23 cellular contexts compared by ENCODE assay signal in the genomic region with DNA sequence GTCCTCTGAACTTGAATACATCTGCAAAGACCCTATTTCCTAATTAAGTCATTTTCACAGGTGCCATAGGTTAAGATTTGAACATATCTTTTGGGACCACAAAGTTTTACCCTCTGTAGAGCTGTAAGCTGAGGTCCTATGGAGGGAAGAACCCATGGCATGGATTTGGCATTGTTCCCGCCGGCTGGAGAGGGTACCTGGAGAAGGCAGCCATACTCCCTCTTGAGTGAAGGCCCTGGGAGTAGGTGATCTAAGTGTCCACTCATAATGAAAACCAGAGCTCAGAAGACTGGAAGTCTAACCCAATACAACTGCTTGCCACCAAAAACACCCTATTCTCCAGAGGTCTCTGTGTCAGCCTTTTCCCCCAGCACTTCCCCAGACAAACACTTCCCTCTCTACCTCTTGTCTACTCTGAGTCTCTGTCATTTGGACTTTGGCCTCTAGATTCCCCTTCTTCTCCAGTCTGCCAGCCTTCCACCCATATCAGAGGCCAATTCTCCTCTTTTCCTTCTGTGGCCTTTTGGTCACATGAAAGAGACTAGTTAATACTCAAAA.
"Had no signal": no experiment of that assay in that cellular context is flagged by ENCODE, and none has a peak within 500 bp of the region (broad histone marks: within the 10 kb centered on the region; RNA-seq: fewer than 3 reads in every experiment).

No MANE protein-coding gene starts in this region.

- FAIRE-seq: frontal cortex, pancreas had no signal

- H3K27ac Mint-ChIP-seq: naive B cell; nephron; stimulated activated memory B cell treated with anti-CD40 and anti-IgM and Interleukin-4, amounts not matched to agents 10 μg/mL and 1 μg/mL and 100 μg/mL, for 72 hours; stimulated activated naive CD8-positive, alpha-beta T cell treated with anti-CD3 and anti-CD28 coated beads, Interleukin-15, Interleukin-2, amounts not matched to agents 100 ng/mL and 50 ng/mL, for 24 hours had no signal

- H3K36me3 Mint-ChIP-seq: naive B cell; stimulated activated memory B cell treated with anti-CD40 and anti-IgM and Interleukin-4, amounts not matched to agents 10 μg/mL and 1 μg/mL and 100 μg/mL, for 72 hours had no signal

- H3K4me3 ChIP-seq: coronary artery, dorsolateral prefrontal cortex, heart left ventricle, lung, pancreas, prostate gland, spleen, tibial artery had no signal

- ATAC-seq: left colon; left ventricle myocardium superior; sciatic nerve; stimulated activated memory B cell treated with anti-CD40 and anti-IgM and Interleukin-4, amounts not matched to agents 10 μg/mL and 1 μg/mL and 100 μg/mL, for 72 hours had no signal

- H3K9me3 Mint-ChIP-seq: nephron; stimulated activated memory B cell treated with anti-CD40 and anti-IgM and Interleukin-4, amounts not matched to agents 10 μg/mL and 1 μg/mL and 100 μg/mL, for 72 hours; stimulated activated naive CD8-positive, alpha-beta T cell treated with anti-CD3 and anti-CD28 coated beads, Interleukin-15, Interleukin-2, amounts not matched to agents 100 ng/mL and 50 ng/mL, for 24 hours had no signal

- H3K27me3 ChIP-seq: pancreas, spleen, tibial artery had no signal

- H3K4me1 Mint-ChIP-seq: naive B cell; stimulated activated memory B cell treated with anti-CD40 and anti-IgM and Interleukin-4, amounts not matched to agents 10 μg/mL and 1 μg/mL and 100 μg/mL, for 72 hours had no signal

- DNase-seq: dorsolateral prefrontal cortex; effector CD8-positive, alpha-beta T cell; heart left ventricle; hippocampal formation; left colon; left ventricle myocardium superior; mesendoderm; naive B cell; occipital lobe; pancreas; spleen; stimulated activated CD4-positive, alpha-beta T cell treated with anti-CD3 and anti-CD28 coated beads, Interleukin-15, amount 100 ng/mL, for 24 hours; stimulated activated CD4-positive, alpha-beta T cell treated with anti-CD3 and anti-CD28 coated beads, Interleukin-1b, Interleukin-23, amount 100 ng/mL, for 48 hours; stimulated activated CD4-positive, alpha-beta T cell treated with anti-CD3 and anti-CD28 coated beads, Interleukin-4, amount 100 ng/mL, for 24 hours; tibial artery had no signal

- H3K4me1 ChIP-seq: pancreas, prostate gland, tibial artery had no signal

- H3K9me3 ChIP-seq: heart left ventricle, pancreas, prostate gland, spleen, tibial artery had no signal

- H3K36me3 ChIP-seq: heart left ventricle, pancreas, prostate gland, spleen, tibial artery had no signal

- H3K27ac ChIP-seq: coronary artery, dorsolateral prefrontal cortex, pancreas, prostate gland, tibial artery had no signal

- H3K4me3 Mint-ChIP-seq: naive B cell; nephron; stimulated activated memory B cell treated with anti-CD40 and anti-IgM and Interleukin-4, amounts not matched to agents 10 μg/mL and 1 μg/mL and 100 μg/mL, for 72 hours; stimulated activated naive CD8-positive, alpha-beta T cell treated with anti-CD3 and anti-CD28 coated beads, Interleukin-15, Interleukin-2, amounts not matched to agents 100 ng/mL and 50 ng/mL, for 24 hours had no signal
